8 cellular contexts compared by ENCODE assay signal in the genomic region with DNA sequence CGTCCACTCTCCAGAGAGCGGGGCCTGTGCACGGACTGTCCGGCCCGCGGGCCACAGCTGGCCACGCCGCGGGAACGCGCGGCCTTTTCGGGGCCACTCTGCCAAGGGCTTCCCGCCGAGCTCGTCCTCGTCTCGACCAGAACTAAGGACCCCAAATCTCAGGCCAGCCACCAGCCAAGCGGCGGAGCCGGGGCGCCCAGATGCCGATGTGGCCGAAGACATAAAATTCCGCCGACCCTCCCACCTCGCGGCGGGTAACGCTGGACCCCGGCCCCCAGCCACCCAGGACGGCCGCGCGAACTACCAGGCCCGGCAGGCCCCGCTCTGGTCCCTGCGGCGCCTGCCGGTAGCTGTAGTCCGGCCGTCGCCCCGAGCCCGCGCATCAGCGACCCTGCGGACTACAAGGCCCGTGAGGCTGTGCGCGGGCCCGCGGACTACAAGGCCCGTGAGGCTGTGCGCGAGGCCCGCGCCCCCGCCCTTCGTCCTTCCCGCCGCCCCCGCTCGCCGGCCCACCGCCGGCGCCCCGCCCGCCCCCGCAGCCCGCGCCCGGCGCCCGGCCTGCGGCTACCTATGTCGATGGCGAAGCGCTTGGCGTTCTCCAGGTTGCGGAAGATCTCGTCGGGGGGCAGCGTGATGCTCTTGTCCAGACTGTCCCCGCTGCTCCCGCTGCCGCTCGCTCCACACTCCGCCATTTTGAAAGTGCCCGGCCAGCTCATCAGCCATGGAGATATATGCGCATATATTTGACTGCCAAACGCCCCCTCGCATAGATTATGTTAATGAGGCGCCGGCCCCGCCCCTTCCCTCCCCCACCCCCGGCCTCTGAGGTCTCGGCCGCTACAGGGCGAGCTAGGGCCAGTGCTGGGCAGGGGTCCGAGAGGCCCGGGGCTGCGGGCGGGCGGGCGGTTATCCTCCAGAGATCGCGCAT. TPM values are rescaled to one million over a fixed set of nuclear protein-coding genes. Genes with fewer than 3 reads are reported as not detected.
DNase-seq lines count a peak whose midpoint lies in the region; ATAC-seq and TF ChIP-seq lines count a peak whose summit lies in the region.

A gene (minus strand): TSS at position 701 of the 928 bp plus-strand sequence. CDS start 9 bp downstream, at position 692.

- H3K9me3 Mint-ChIP-seq in activated CD4-positive, alpha-beta T cell treated with anti-CD3 and anti-CD28 coated beads, Interleukin-2, amount 10 ng/mL, durations not matched to agents 24 days and 14 days: no peaks in the 10 kb centered on the region

- intact Hi-C loops in activated CD4-positive, alpha-beta T cell treated with anti-CD3 and anti-CD28 coated beads, Interleukin-2, amount 10 ng/mL, durations not matched to agents 24 days and 14 days (cut with micrococcal nuclease): loop anchor here (1.0 to 10.0 kb wide), 8 partner anchors 21 to 393 kb away; a partner anchor contains a TSS

- H3K4me3 Mint-ChIP-seq in activated CD4-positive, alpha-beta T cell treated with anti-CD3 and anti-CD28 coated beads, Interleukin-2, amount 10 ng/mL, durations not matched to agents 24 days and 14 days: peak within 1 kb of the TSS; percentile 85

- TF ChIP-seq CTCF in coronary artery (IDR thresholded peaks at IDR 0.05): no peak

- H3K4me1 Mint-ChIP-seq in activated CD4-positive, alpha-beta T cell treated with anti-CD3 and anti-CD28 coated beads, Interleukin-2, amount 10 ng/mL, durations not matched to agents 24 days and 14 days: peaks cover 38% of the 10 kb centered on the region

- TF ChIP-seq POLR2A in GM18951 (IDR thresholded peaks at IDR 0.05; ENCODE audit: extremely low read depth, insufficient read depth, insufficient read length): peak; percentile 79

- peak within 1 kb of the TSS; percentile 96 for H3K27ac Mint-ChIP-seq in activated CD4-positive, alpha-beta T cell treated with anti-CD3 and anti-CD28 coated beads, Interleukin-2, amount 10 ng/mL, durations not matched to agents 24 days and 14 days

- peaks cover 11% of the 10 kb centered on the region for H3K36me3 Mint-ChIP-seq in activated CD4-positive, alpha-beta T cell treated with anti-CD3 and anti-CD28 coated beads, Interleukin-2, amount 10 ng/mL, durations not matched to agents 24 days and 14 days (ENCODE audit: low read depth)

- H3K27me3 Mint-ChIP-seq in activated CD4-positive, alpha-beta T cell treated with anti-CD3 and anti-CD28 coated beads, Interleukin-2, amount 10 ng/mL, durations not matched to agents 24 days and 14 days: peaks cover 15% of the 10 kb centered on the region

- H3K4me3 ChIP-seq in coronary artery: peak within 1 kb of the TSS; percentile 93

- H3K27ac ChIP-seq in coronary artery: peak within 1 kb of the TSS; percentile 79 to 95

- ATAC-seq in HG03175 (IDR thresholded peaks at IDR 0.05; ENCODE audit: unreplicated experiment): peak; percentile 89
- peak; percentile 71 for ATAC-seq in left lobe of liver

- in situ Hi-C loops in GM18951 (cut with MboI; ENCODE audit: low sequenced_read_pairs, unreplicated experiment): loop anchor here (25.0 kb wide), 1 partner anchor 114 kb away; a partner anchor contains a TSS

- DNase-seq in AG20443 (ENCODE audit: low spot score) (peak; percentile 96), NCI-H510A treated with DMSO at 0.1 percent for 48 hours (lab: John Stamatoyannopoulos, UW) (peak; percentile 91), coronary artery (ENCODE audit: low spot score) (peak; percentile 92), left lobe of liver (ENCODE audit: low spot score) (peak; percentile 93)
- peak; percentile 97 for DNase-seq in activated CD4-positive, alpha-beta T cell treated with anti-CD3 and anti-CD28 coated beads, Interleukin-2, amount 10 ng/mL, durations not matched to agents 24 days and 14 days
- DNase-seq in stimulated activated CD4-positive, alpha-beta T cell treated with anti-CD3 and anti-CD28 coated beads, Interleukin-2, amount 100 ng/mL, for 24 hours: peak; percentile 89 to 91

RNA-seq across cellular contexts. Expression of the gene that starts here (rescaled TPM):
- 55.2 and 56.7 TPM in 2 replicates for total RNA-seq in activated CD4-positive, alpha-beta T cell treated with anti-CD3 and anti-CD28 coated beads, Interleukin-2, amount 10 ng/mL, durations not matched to agents 24 days and 14 days
- 15.4 TPM for total RNA-seq in left lobe of liver

Comparison
In these comparisons a context has a peak if more than half of its experiments do, and no peak if none do; other contexts are left out.
1. Peak in every context shown above with its lines: DNase-seq, ATAC-seq, H3K4me3 ChIP-seq and H3K27ac ChIP-seq.